Comparison of ENCODE assay signal across 1 cellular context in the genomic region with DNA sequence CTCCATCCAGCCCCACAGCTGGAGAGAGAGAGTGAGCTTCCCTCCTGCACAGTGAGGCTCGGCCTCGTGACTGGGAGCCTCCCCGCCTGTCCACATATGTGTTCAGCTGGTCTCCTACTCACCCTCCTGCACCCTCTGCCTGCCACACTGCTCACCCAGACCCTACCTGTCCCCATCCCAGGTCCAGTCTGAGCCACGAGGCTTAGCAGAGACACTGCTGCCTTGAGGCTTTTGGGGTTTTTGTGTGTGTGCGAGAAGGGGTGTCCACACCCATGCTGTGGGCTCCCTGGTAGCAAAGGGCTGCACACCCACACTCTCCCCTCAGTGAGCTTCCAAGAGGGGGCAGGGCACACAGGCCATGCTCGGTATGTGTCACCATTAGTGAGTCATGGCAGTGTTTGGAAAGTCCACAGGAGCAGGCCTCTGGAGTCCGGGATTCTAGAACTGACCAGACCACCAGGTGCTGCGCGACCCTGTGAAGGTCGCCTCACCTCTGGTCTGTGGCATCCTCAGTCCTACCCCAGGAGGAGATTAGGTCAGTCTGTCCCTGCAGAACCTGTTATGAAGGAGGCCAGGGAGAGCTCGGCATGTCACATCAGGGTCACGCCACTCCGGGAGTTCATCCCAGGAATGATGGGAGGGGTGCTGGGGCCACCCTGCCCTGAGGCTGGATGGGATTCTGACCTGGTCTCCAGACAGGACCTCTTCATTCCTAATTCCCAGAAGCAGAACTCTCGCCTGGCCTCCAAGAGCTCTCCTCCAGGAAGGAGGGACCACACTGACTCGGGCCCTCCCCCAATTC.
TF ChIP-seq lines count a peak whose summit lies in the region.

No MANE protein-coding gene starts in this region.

TF ChIP-seq in GM23338, 12 proteins besides CTCF, POLR2A, EP300 and RAD21 (continued from another document):
- no peak for TF ChIP-seq NANOG (IDR thresholded peaks at IDR 0.05; ENCODE audit: borderline replicate concordance)
- TF ChIP-seq, protein P1, sequence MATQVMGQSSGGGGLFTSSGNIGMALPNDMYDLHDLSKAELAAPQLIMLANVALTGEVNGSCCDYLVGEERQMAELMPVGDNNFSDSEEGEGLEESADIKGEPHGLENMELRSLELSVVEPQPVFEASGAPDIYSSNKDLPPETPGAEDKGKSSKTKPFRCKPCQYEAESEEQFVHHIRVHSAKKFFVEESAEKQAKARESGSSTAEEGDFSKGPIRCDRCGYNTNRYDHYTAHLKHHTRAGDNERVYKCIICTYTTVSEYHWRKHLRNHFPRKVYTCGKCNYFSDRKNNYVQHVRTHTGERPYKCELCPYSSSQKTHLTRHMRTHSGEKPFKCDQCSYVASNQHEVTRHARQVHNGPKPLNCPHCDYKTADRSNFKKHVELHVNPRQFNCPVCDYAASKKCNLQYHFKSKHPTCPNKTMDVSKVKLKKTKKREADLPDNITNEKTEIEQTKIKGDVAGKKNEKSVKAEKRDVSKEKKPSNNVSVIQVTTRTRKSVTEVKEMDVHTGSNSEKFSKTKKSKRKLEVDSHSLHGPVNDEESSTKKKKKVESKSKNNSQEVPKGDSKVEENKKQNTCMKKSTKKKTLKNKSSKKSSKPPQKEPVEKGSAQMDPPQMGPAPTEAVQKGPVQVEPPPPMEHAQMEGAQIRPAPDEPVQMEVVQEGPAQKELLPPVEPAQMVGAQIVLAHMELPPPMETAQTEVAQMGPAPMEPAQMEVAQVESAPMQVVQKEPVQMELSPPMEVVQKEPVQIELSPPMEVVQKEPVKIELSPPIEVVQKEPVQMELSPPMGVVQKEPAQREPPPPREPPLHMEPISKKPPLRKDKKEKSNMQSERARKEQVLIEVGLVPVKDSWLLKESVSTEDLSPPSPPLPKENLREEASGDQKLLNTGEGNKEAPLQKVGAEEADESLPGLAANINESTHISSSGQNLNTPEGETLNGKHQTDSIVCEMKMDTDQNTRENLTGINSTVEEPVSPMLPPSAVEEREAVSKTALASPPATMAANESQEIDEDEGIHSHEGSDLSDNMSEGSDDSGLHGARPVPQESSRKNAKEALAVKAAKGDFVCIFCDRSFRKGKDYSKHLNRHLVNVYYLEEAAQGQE (IDR thresholded peaks at IDR 0.05; ENCODE audit: unreplicated experiment): no peak
- TF ChIP-seq STAT1 (IDR thresholded peaks at IDR 0.05; ENCODE audit: unreplicated experiment): no peak
- no peak for TF ChIP-seq EZH2 (IDR thresholded peaks at IDR 0.05; ENCODE audit: low read depth, unreplicated experiment)
- no peak for TF ChIP-seq EZH2phosphoT487 (IDR thresholded peaks at IDR 0.05; ENCODE audit: unreplicated experiment)
- TF ChIP-seq POLR2AphosphoS5 (IDR thresholded peaks at IDR 0.05; ENCODE audit: low read depth): no peak
- TF ChIP-seq, protein P2, sequence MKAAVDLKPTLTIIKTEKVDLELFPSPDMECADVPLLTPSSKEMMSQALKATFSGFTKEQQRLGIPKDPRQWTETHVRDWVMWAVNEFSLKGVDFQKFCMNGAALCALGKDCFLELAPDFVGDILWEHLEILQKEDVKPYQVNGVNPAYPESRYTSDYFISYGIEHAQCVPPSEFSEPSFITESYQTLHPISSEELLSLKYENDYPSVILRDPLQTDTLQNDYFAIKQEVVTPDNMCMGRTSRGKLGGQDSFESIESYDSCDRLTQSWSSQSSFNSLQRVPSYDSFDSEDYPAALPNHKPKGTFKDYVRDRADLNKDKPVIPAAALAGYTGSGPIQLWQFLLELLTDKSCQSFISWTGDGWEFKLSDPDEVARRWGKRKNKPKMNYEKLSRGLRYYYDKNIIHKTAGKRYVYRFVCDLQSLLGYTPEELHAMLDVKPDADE (IDR thresholded peaks at IDR 0.05): no peak
